ENCODE assay signal across 8 cellular contexts in the genomic region with DNA sequence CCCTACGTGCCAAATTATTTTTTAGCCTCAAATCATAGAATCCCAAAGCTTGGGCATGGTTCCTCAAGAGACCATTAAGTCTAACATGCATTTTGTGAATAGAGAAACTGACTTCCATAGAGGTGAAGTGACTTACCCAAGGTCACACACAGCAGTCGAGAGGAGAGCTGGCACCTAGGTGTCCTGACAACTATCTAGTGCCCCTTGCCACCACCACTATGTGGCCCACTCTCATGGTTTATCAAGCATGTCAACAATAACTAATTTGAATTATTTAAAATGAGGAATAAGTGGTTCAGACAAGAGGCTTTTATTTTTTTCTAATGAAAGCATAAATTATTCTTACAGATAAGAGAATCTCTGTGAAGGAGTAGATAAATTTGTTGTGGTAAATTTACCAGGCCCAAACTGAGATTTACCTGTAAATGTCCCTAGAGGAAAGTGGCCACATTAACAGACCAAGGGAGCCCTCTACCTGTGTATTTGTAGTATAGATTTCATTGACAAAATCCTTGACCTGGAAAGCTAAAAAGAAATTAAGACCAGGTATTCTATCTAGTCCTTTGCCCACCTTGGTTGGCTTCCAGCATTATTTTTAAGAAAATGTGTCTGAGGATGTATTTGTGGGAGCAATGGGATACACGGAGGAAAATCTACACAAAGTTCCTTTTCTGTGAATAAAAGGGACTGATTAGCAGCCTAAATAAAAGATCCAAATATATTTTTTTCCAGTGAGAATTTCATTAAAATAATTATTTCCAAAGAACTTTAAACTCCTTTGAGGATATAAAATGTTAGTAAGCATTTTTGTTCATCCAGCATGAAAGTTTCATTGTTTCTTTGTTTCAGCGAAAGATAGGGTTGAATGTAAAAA. TPM values are rescaled to one million over a fixed set of nuclear protein-coding genes. Genes with fewer than 3 reads are reported as not detected.
DNase-seq lines count a peak whose midpoint lies in the region; ATAC-seq and TF ChIP-seq lines count a peak whose summit lies in the region.

No MANE protein-coding gene starts in this region.

- ATAC-seq in HG02642 (IDR thresholded peaks at IDR 0.05; ENCODE audit: poor library complexity, unreplicated experiment), result no peak
- ATAC-seq in HG03280 (IDR thresholded peaks at IDR 0.05; ENCODE audit: unreplicated experiment), result no peak

- no peaks in the 10 kb centered on the region for H3K9me3 ChIP-seq in MG63

- H3K4me3 ChIP-seq in GM06990 (replicated peaks; ENCODE audit: low read depth, low read length) (no peak overlapping the region), MG63 (no peak overlapping the region)

- DNase-seq in AG20443 (ENCODE audit: low spot score) (peak; percentile 9), GM06990 (ENCODE audit: extremely low read depth, insufficient read length) (peak; percentile 9), NCI-H69 (lab: John Stamatoyannopoulos, UW) (peak; percentile 63), midbrain (lab: John Stamatoyannopoulos, UW) (peak; percentile 2), MG63 (no peak)
- peak; percentile 44 for DNase-seq in central memory CD4-positive, alpha-beta T cell

- H3K27me3 ChIP-seq in GM06990 (replicated peaks; ENCODE audit: control insufficient read depth, insufficient read depth, low read length) (peaks cover 1% of the 10 kb centered on the region; the same call in 1 of the 2 replicates), MG63 (no peaks in the 10 kb centered on the region)

- peak; percentile 53 for TF ChIP-seq CTCF in GM06990 (IDR thresholded peaks at IDR 0.05; ENCODE audit: insufficient read depth, low read length, poor library complexity, severe bottlenecking)

- H3K36me3 ChIP-seq in GM06990 (ENCODE audit: control insufficient read depth, insufficient read depth, low read length) (no peaks in the 10 kb centered on the region), MG63 (no peaks in the 10 kb centered on the region)

RNA-seq across cellular contexts. Expression of a gene that starts 49.1 kb away (rescaled TPM):
- total RNA-seq in MG63 (2014; rRNA removed; shearing (Covaris generic); ENCODE audit: low replicate concordance), result 2.2 and 3.5 TPM in 2 replicates

RNA-seq across cellular contexts. Expression of a gene that starts 49.3 kb away (rescaled TPM):
- total RNA-seq in MG63 (2014; rRNA removed; shearing (Covaris generic); ENCODE audit: low replicate concordance), result 63.7 and 68.1 TPM in 2 replicates
